8 cellular contexts compared by ENCODE assay signal in genomic region chr5:145936401-145937131, GRCh38. TPM values are rescaled to one million over a fixed set of nuclear protein-coding genes. Genes with fewer than 3 reads are reported as not detected.
A peak's percentile ranks its signal among the peaks of the same experiment; 100 is the strongest.
DNase-seq lines count a peak whose midpoint lies in the region; ATAC-seq, FAIRE-seq and TF ChIP-seq lines count a peak whose summit lies in the region.

TSS of gene SH3RF2 (plus strand) at chr5:145936578. CDS start at chr5:145937929, 1,351 bp downstream.

- no peak for TF ChIP-seq POLR2A in endothelial cell of umbilical vein (IDR thresholded peaks at IDR 0.05; ENCODE audit: low read depth, low read length)

- H3K4me1 Mint-ChIP-seq in activated T-cell treated with anti-CD3 and anti-CD28 coated beads, Interleukin-2, amount 50 U/mL, for 24 hours (ENCODE audit: low read depth), result peaks cover 42% of the 10 kb centered on the region
- H3K4me1 Mint-ChIP-seq in T-cell (peaks cover 7 to 15% (median 12%) of the 10 kb centered on the region in 3 donors), type B pancreatic cell (ENCODE audit: unreplicated experiment) (peaks cover 70% of the 10 kb centered on the region)

- H3K4me3 ChIP-seq in endothelial cell of umbilical vein (replicated peaks in 1 of 3; ENCODE audit: insufficient read depth in 1 of 3, low read depth in 1 of 3, low read length in 3 of 3), result peak within 1 kb of the TSS; percentile 0 to 53 (median 38)

- H3K4me3 Mint-ChIP-seq in activated T-cell treated with anti-CD3 and anti-CD28 coated beads, Interleukin-2, amount 50 U/mL, for 24 hours, result peak within 1 kb of the TSS; percentile 73
- H3K4me3 Mint-ChIP-seq in T-cell (peak within 1 kb of the TSS; percentile 12 to 62 (median 37)), type B pancreatic cell (peak within 1 kb of the TSS; percentile 88)

- no TSS peak for BruUV-seq in endothelial cell of umbilical vein (replicated peaks; lab: Mats Ljungman, UMichigan)

- H3K27ac Mint-ChIP-seq in activated T-cell treated with anti-CD3 and anti-CD28 coated beads, Interleukin-2, amount 50 U/mL, for 24 hours, result peak within 1 kb of the TSS; percentile 81
- H3K27ac Mint-ChIP-seq in T-cell (no peak within 1 kb of the TSS), type B pancreatic cell (peak within 1 kb of the TSS; percentile 86)

- dilution Hi-C loops in endothelial cell of umbilical vein (cut with MboI; ENCODE audit: extremely low pct_ligation_motif_present, low sequenced_read_pairs), result no loop called here

- H3K4me1 ChIP-seq in endothelial cell of umbilical vein (ENCODE audit: control insufficient read depth, extremely low read depth, insufficient read depth, low read length), result peaks cover 12% of the 10 kb centered on the region

- H3K9me3 Mint-ChIP-seq in activated T-cell treated with anti-CD3 and anti-CD28 coated beads, Interleukin-2, amount 50 U/mL, for 24 hours, result no peaks in the 10 kb centered on the region
- no peaks in the 10 kb centered on the region for H3K9me3 Mint-ChIP-seq in T-cell
- no peaks in the 10 kb centered on the region for H3K9me3 Mint-ChIP-seq in type B pancreatic cell

- peak within 1 kb of the TSS; percentile 48 for H2AFZ ChIP-seq in endothelial cell of umbilical vein (ENCODE audit: low read depth, low read length)

- peak within 1 kb of the TSS; percentile 81 for H3K4me2 ChIP-seq in endothelial cell of umbilical vein (ENCODE audit: insufficient read depth, low read length)

- no peaks in the 10 kb centered on the region for H3K9me1 ChIP-seq in endothelial cell of umbilical vein (replicated peaks; ENCODE audit: control insufficient read depth, extremely low read depth, insufficient read depth, low read length)

- TF ChIP-seq CTCF in endothelial cell of umbilical vein (IDR thresholded peaks at IDR 0.05; ENCODE audit: extremely low read depth in 1 of 2, insufficient read depth in 1 of 2, low read depth in 1 of 2, low read length in 2 of 2), result no peak
- TF ChIP-seq CTCF in type B pancreatic cell (conservative IDR thresholded peaks at IDR 0.05), result no peak

- no peaks in the 10 kb centered on the region for H4K20me1 ChIP-seq in endothelial cell of umbilical vein (replicated peaks; ENCODE audit: control insufficient read depth, extremely low read depth, insufficient read depth, low read length)

- H3K27me3 Mint-ChIP-seq in activated T-cell treated with anti-CD3 and anti-CD28 coated beads, Interleukin-2, amount 50 U/mL, for 24 hours, result peaks cover 74% of the 10 kb centered on the region
- H3K27me3 Mint-ChIP-seq in T-cell (peaks cover 34 to 40% of the 10 kb centered on the region in 2 donors), type B pancreatic cell (no peaks in the 10 kb centered on the region)

- H3K27me3 ChIP-seq in endothelial cell of umbilical vein (ENCODE audit: control insufficient read depth in 2 of 2, insufficient read depth in 2 of 2, low read length in 2 of 2), result peaks cover 0 to 11% of the 10 kb centered on the region in 2 experiments

- intact Hi-C loops in endothelial cell of umbilical vein (cut with micrococcal nuclease), result loop anchor here (1.0 to 2.0 kb wide), 3 partner anchors 11 to 102 kb away; partner anchors contain the start of gene PRELID2

- no peak within 1 kb of the TSS for H3K27ac ChIP-seq in endothelial cell of umbilical vein (ENCODE audit: insufficient read depth, low read depth, low read length)

- H3K36me3 Mint-ChIP-seq in activated T-cell treated with anti-CD3 and anti-CD28 coated beads, Interleukin-2, amount 50 U/mL, for 24 hours (ENCODE audit: low read depth), result no peaks in the 10 kb centered on the region
- H3K36me3 Mint-ChIP-seq in T-cell (no peaks in the 10 kb centered on the region), type B pancreatic cell (no peaks in the 10 kb centered on the region)

- H3K9ac ChIP-seq in endothelial cell of umbilical vein (replicated peaks; ENCODE audit: extremely low read depth, insufficient read depth, low read length), result peak within 1 kb of the TSS; percentile 39

- no peaks in the 10 kb centered on the region for H3K36me3 ChIP-seq in endothelial cell of umbilical vein (ENCODE audit: control insufficient read depth in 2 of 2, extremely low read depth in 1 of 2, insufficient read depth in 2 of 2, low read length in 2 of 2)

- POLR2A ChIA-PET in T-cell (lab: Charles Lee), result no interaction called here
- POLR2A ChIA-PET in endothelial cell of umbilical vein (lab: Charles Lee), result no interaction called here

- DNase-seq in activated T-cell treated with anti-CD3 and anti-CD28 coated beads, Interleukin-2, amount 50 U/mL, for 24 hours, result peak; percentile 43
- DNase-seq in activated T-cell treated with anti-CD3 and anti-CD28 coated beads, Interleukin-2, amount 50 U/mL, for 1 hour, result no peak
- DNase-seq in T-cell (peak in 4 of 34 experiments; percentile 0 to 3 (median 2)), endothelial cell of umbilical vein (ENCODE audit: low read depth, low spot score) (peak; percentile 86), mucosa of gallbladder (ENCODE audit: low spot score) (peak; percentile 75), type B pancreatic cell (ENCODE audit: extremely low spot score, unreplicated experiment) (peak; percentile 84), CD1c-positive myeloid dendritic cell (ENCODE audit: extremely low spot score) (no peak)

- FAIRE-seq in endothelial cell of umbilical vein (lab: Jason Lieb, UNC), result peak; percentile 46

- H3K9me3 ChIP-seq in endothelial cell of umbilical vein (replicated peaks; ENCODE audit: control insufficient read depth, insufficient read depth, low read length), result no peaks in the 10 kb centered on the region

- peak in 1 of 4 experiments; percentile 16 for ATAC-seq in T-cell (replicated peaks in 1 of 4)
- no peak for ATAC-seq in HG03460 (IDR thresholded peaks at IDR 0.05; ENCODE audit: unreplicated experiment)

- CTCF ChIA-PET in T-cell (lab: Charles Lee) (no interaction called here), endothelial cell of umbilical vein (lab: Charles Lee) (interaction anchor here (1.2 to 1.5 kb wide), 3 partner anchors 28 to 1745 kb away, joined by 3 to 4 read pairs (median 3); no protein-coding TSS in a partner anchor)

- no peaks in the 10 kb centered on the region for H3K79me2 ChIP-seq in endothelial cell of umbilical vein (ENCODE audit: control insufficient read depth, insufficient read depth, low read length)

TF ChIP-seq in endothelial cell of umbilical vein, 7 proteins besides CTCF, POLR2A, EP300 and RAD21:
- no peak for TF ChIP-seq EZH2 (IDR thresholded peaks at IDR 0.05; ENCODE audit: borderline replicate concordance, low read depth, low read length, severe bottlenecking)
- no peak for TF ChIP-seq FOS (IDR thresholded peaks at IDR 0.05; ENCODE audit: borderline replicate concordance, insufficient read depth, low read length)
- no peak for TF ChIP-seq MYC (IDR thresholded peaks at IDR 0.05; ENCODE audit: low read depth, low read length)
- no peak for TF ChIP-seq POLR2AphosphoS5 (IDR thresholded peaks at IDR 0.05; ENCODE audit: insufficient read depth, low read depth, low read length)
- no peak for TF ChIP-seq GATA2 (IDR thresholded peaks at IDR 0.05; ENCODE audit: insufficient read depth, insufficient read length, low read depth, low read length)

RNA-seq across cellular contexts. Expression of gene SH3RF2, which starts in this region (rescaled TPM):
- total RNA-seq in T-cell, result under 1 TPM in 4 of 5 donors, not detected in 1; 0.26 to 0.75 (median 0.37) TPM
- total RNA-seq in endothelial cell of umbilical vein, result 0.84 and 0.90 TPM in 2 replicates
- 0.21 and 0.54 TPM in 2 replicates for polyA plus RNA-seq in endothelial cell of umbilical vein
- polyA plus RNA-seq in endothelial cell of umbilical vein (2011; cell fraction: cytosol; rRNA removed), result 0.35 and 0.39 TPM in 2 replicates
- 1.2 TPM in 2 replicates for polyA plus RNA-seq in endothelial cell of umbilical vein (2011; cell fraction: nucleus; rRNA removed)
- 0.45 and 0.75 TPM in 2 replicates for polyA plus RNA-seq in endothelial cell of umbilical vein (2012)
- 0.36 and 1.00 TPM in 2 replicates for polyA minus RNA-seq in endothelial cell of umbilical vein
- polyA minus RNA-seq in endothelial cell of umbilical vein (2011; cell fraction: cytosol; rRNA and poly(A)+ RNA removed), result 5.1 TPM
- polyA minus RNA-seq in endothelial cell of umbilical vein (2011; cell fraction: nucleus; rRNA and poly(A)+ RNA removed), result 0.82 and 1.2 TPM in 2 replicates
- total RNA-seq in mucosa of gallbladder, result 106 TPM
- 11.2 and 20.8 TPM in 2 replicates for total RNA-seq in type B pancreatic cell (ENCODE audit: low replicate concordance)

Comparison
In these comparisons a context has a peak if more than half of its experiments do, and no peak if none do; other contexts are left out.
1. DNase-seq: peak in activated T-cell treated with anti-CD3 and anti-CD28 coated beads, Interleukin-2, amount 50 U/mL, for 24 hours (single experiment), endothelial cell of umbilical vein (single experiment), mucosa of gallbladder (single experiment) and type B pancreatic cell (single experiment); none in activated T-cell treated with anti-CD3 and anti-CD28 coated beads, Interleukin-2, amount 50 U/mL, for 1 hour (single experiment) and CD1c-positive myeloid dendritic cell (single experiment).
2. H3K27ac Mint-ChIP-seq: peak in activated T-cell treated with anti-CD3 and anti-CD28 coated beads, Interleukin-2, amount 50 U/mL, for 24 hours (single experiment) and type B pancreatic cell (single experiment); none in T-cell (0 of 2).
3. H3K4me3 Mint-ChIP-seq: peak in every context shown above with its lines; median percentile 88 in type B pancreatic cell; 73 in activated T-cell treated with anti-CD3 and anti-CD28 coated beads, Interleukin-2, amount 50 U/mL, for 24 hours; 37 in T-cell.